19 cellular contexts compared by ENCODE assay signal in genomic region chr17:74523308-74523707, GRCh38. TPM values are rescaled to one million over a fixed set of nuclear protein-coding genes. Genes with fewer than 3 reads are reported as not detected.
DNase-seq lines count a peak whose midpoint lies in the region; ATAC-seq and TF ChIP-seq lines count a peak whose summit lies in the region.
"Had no signal": no experiment of that assay in that cellular context is flagged by ENCODE, and none has a peak within 500 bp of the region (broad histone marks: within the 10 kb centered on the region; RNA-seq: fewer than 3 reads in every experiment).

No MANE protein-coding gene starts in this region.

- intact Hi-C loops in natural killer cell (cut with micrococcal nuclease), result no loop called here
- intact Hi-C loops in dendritic cell treated with granulocyte-macrophage colony-stimulating factor and Interleukin-4, amounts not matched to agents 40 ng/mL and 50 ng/mL, for 4 days (cut with micrococcal nuclease), result no loop called here

- POLR2A ChIA-PET in activated CD4-positive, alpha-beta T cell treated with anti-CD3 and anti-CD28 coated beads, Interleukin-2, amount 10 ng/mL, durations not matched to agents 7 days and 5 days (lab: Charles Lee), result no interaction called here

- ATAC-seq in natural killer cell (no peak), HG03354 (IDR thresholded peaks at IDR 0.05; ENCODE audit: poor library complexity, severe bottlenecking, unreplicated experiment) (no peak), HG03521 (IDR thresholded peaks at IDR 0.05; ENCODE audit: unreplicated experiment) (no peak)
- ATAC-seq in natural killer cell treated with Interleukin-12 subunit alpha and Interleukin-12 subunit beta and Interleukin-15 and Interleukin-18, amount 100 ng/mL, for 72 hours, result no peak
- ATAC-seq: A549 had no signal

- no peaks in the 10 kb centered on the region for H3K27me3 Mint-ChIP-seq in natural killer cell (ENCODE audit: low read depth in 2 of 2)
- no peaks in the 10 kb centered on the region for H3K27me3 Mint-ChIP-seq in natural killer cell treated with Interleukin-12 subunit alpha and Interleukin-12 subunit beta and Interleukin-15 and Interleukin-18, amount 100 ng/mL, for 72 hours
- no peaks in the 10 kb centered on the region for H3K27me3 Mint-ChIP-seq in dendritic cell treated with granulocyte-macrophage colony-stimulating factor and Interleukin-4, amounts not matched to agents 40 ng/mL and 50 ng/mL, for 4 days
- H3K27me3 Mint-ChIP-seq in activated CD4-positive, alpha-beta T cell treated with anti-CD3 and anti-CD28 coated beads, Interleukin-2, amount 10 ng/mL, durations not matched to agents 7 days and 5 days, result peaks cover 12% of the 10 kb centered on the region

- H3K9me3 ChIP-seq in neuronal stem cell (replicated peaks in 1 of 2; ENCODE audit: control insufficient read depth in 2 of 2, insufficient read depth in 1 of 2, low read depth in 1 of 2, low read length in 2 of 2), result peaks cover 0 to 7% of the 10 kb centered on the region in 2 donors
- H3K9me3 ChIP-seq: HAP-1, SJCRH30 had no signal

- H4K91ac ChIP-seq in neuronal stem cell (ENCODE audit: low read depth, low read length, poor library complexity), result no peak overlapping the region

- H3K36me3 Mint-ChIP-seq in natural killer cell, result no peaks in the 10 kb centered on the region
- H3K36me3 Mint-ChIP-seq in natural killer cell treated with Interleukin-12 subunit alpha and Interleukin-12 subunit beta and Interleukin-15 and Interleukin-18, amount 100 ng/mL, for 72 hours, result peaks cover 5% of the 10 kb centered on the region
- H3K36me3 Mint-ChIP-seq in dendritic cell treated with granulocyte-macrophage colony-stimulating factor and Interleukin-4, amounts not matched to agents 40 ng/mL and 50 ng/mL, for 4 days (ENCODE audit: low read depth), result peaks cover 46% of the 10 kb centered on the region
- H3K36me3 Mint-ChIP-seq in activated CD4-positive, alpha-beta T cell treated with anti-CD3 and anti-CD28 coated beads, Interleukin-2, amount 10 ng/mL, durations not matched to agents 7 days and 5 days (ENCODE audit: low read depth), result no peaks in the 10 kb centered on the region

- no peak overlapping the region for H2BK5ac ChIP-seq in neuronal stem cell (ENCODE audit: low read length)

- no peak overlapping the region for H2AK5ac ChIP-seq in neuronal stem cell (ENCODE audit: low read depth, low read length)

- DNase-seq in natural killer cell (no peak), neuronal stem cell (ENCODE audit: low spot score) (no peak), NCI-H2227 (lab: John Stamatoyannopoulos, UW; ENCODE audit: unreplicated experiment) (no peak)
- DNase-seq in natural killer cell treated with Interleukin-12 subunit alpha and Interleukin-12 subunit beta and Interleukin-15 and Interleukin-18, amount 100 ng/mL, for 72 hours (ENCODE audit: low spot score), result no peak
- DNase-seq in activated CD4-positive, alpha-beta T cell treated with anti-CD3 and anti-CD28 coated beads, Interleukin-2, amount 10 ng/mL, durations not matched to agents 7 days and 5 days, result no peak
- DNase-seq: COR-L47, DMS153, KBM-7, NCI-H1436 treated with DMSO at 0.1 percent for 48 hours, NCI-H2081, NCI-H510A, NCI-H774, PC-9, SJCRH30 had no signal

- no peak overlapping the region for H3K4me3 ChIP-seq in neuronal stem cell (ENCODE audit: low read length in 2 of 2)
- H3K4me3 ChIP-seq: A549, HAP-1, PC-9, SJCRH30 had no signal

- no peak overlapping the region for H3K14ac ChIP-seq in neuronal stem cell (ENCODE audit: low read length)

- H2BK15ac ChIP-seq in neuronal stem cell (ENCODE audit: low read length), result no peak overlapping the region

- no peak overlapping the region for H3K18ac ChIP-seq in neuronal stem cell (ENCODE audit: low read length)

- H3K9ac ChIP-seq in neuronal stem cell (ENCODE audit: low read depth, low read length, poor library complexity), result no peak overlapping the region

- peaks cover 29 to 54% of the 10 kb centered on the region in 2 donors for H3K4me1 Mint-ChIP-seq in natural killer cell
- peaks cover 23 to 42% of the 10 kb centered on the region in 2 donors for H3K4me1 Mint-ChIP-seq in natural killer cell treated with Interleukin-12 subunit alpha and Interleukin-12 subunit beta and Interleukin-15 and Interleukin-18, amount 100 ng/mL, for 72 hours (ENCODE audit: low read depth in 2 of 2)
- H3K4me1 Mint-ChIP-seq in dendritic cell treated with granulocyte-macrophage colony-stimulating factor and Interleukin-4, amounts not matched to agents 40 ng/mL and 50 ng/mL, for 4 days (ENCODE audit: low read depth), result peaks cover 89% of the 10 kb centered on the region
- H3K4me1 Mint-ChIP-seq in activated CD4-positive, alpha-beta T cell treated with anti-CD3 and anti-CD28 coated beads, Interleukin-2, amount 10 ng/mL, durations not matched to agents 7 days and 5 days, result peaks cover 9% of the 10 kb centered on the region

- no peak overlapping the region for H3K4me3 Mint-ChIP-seq in natural killer cell
- H3K4me3 Mint-ChIP-seq in natural killer cell treated with Interleukin-12 subunit alpha and Interleukin-12 subunit beta and Interleukin-15 and Interleukin-18, amount 100 ng/mL, for 72 hours, result no peak overlapping the region
- H3K4me3 Mint-ChIP-seq in dendritic cell treated with granulocyte-macrophage colony-stimulating factor and Interleukin-4, amounts not matched to agents 40 ng/mL and 50 ng/mL, for 4 days, result no peak overlapping the region
- no peak overlapping the region for H3K4me3 Mint-ChIP-seq in activated CD4-positive, alpha-beta T cell treated with anti-CD3 and anti-CD28 coated beads, Interleukin-2, amount 10 ng/mL, durations not matched to agents 7 days and 5 days

- CTCF ChIA-PET in activated CD4-positive, alpha-beta T cell treated with anti-CD3 and anti-CD28 coated beads, Interleukin-2, amount 10 ng/mL, durations not matched to agents 7 days and 5 days (lab: Charles Lee), result interaction anchor here (0.7 kb wide), 1 partner anchor 153 kb away, joined by 3 read pairs; no protein-coding TSS in a partner anchor

- no CpG with 5 or more reads among the region's 3 CpGs for WGBS in neuronal stem cell (ENCODE audit: extremely low coverage in 2 of 2, insufficient read length in 2 of 2, insufficient replicate concordance in 1 of 2), 2 donors

- peak overlapping the region; percentile 52 for H3K23ac ChIP-seq in neuronal stem cell (ENCODE audit: low read depth, low read length, poor library complexity)

- no peak overlapping the region for H3K4ac ChIP-seq in neuronal stem cell (ENCODE audit: low read length)

- H3K4me1 ChIP-seq in neuronal stem cell (ENCODE audit: control insufficient read depth in 2 of 2, insufficient read depth in 1 of 2, low read depth in 1 of 2, low read length in 2 of 2), result no peaks in the 10 kb centered on the region
- H3K4me1 ChIP-seq: A549, HAP-1, SJCRH30 had no signal

- H3K27ac ChIP-seq in neuronal stem cell (replicated peaks; ENCODE audit: low read length), result no peak overlapping the region
- H3K27ac ChIP-seq: A549, PC-9, SJCRH30 had no signal

- H3K4me2 ChIP-seq in neuronal stem cell (ENCODE audit: insufficient read depth, low read length, poor library complexity, severe bottlenecking), result no peak overlapping the region
- H3K4me2 ChIP-seq: A549, PC-9 had no signal

- no peak overlapping the region for H4K8ac ChIP-seq in neuronal stem cell (ENCODE audit: low read depth, low read length)

- no peak overlapping the region for H2BK120ac ChIP-seq in neuronal stem cell (ENCODE audit: low read depth, low read length)

- TF ChIP-seq CTCF in natural killer cell (IDR thresholded peaks at IDR 0.05), result no peak

- peaks cover 0 to 5% of the 10 kb centered on the region in 2 donors for H3K9me3 Mint-ChIP-seq in natural killer cell
- no peaks in the 10 kb centered on the region for H3K9me3 Mint-ChIP-seq in natural killer cell treated with Interleukin-12 subunit alpha and Interleukin-12 subunit beta and Interleukin-15 and Interleukin-18, amount 100 ng/mL, for 72 hours
- H3K9me3 Mint-ChIP-seq in dendritic cell treated with granulocyte-macrophage colony-stimulating factor and Interleukin-4, amounts not matched to agents 40 ng/mL and 50 ng/mL, for 4 days, result peaks cover 17% of the 10 kb centered on the region
- H3K9me3 Mint-ChIP-seq in activated CD4-positive, alpha-beta T cell treated with anti-CD3 and anti-CD28 coated beads, Interleukin-2, amount 10 ng/mL, durations not matched to agents 7 days and 5 days, result peaks cover 5% of the 10 kb centered on the region

- H3K27ac Mint-ChIP-seq in natural killer cell, result peak overlapping the region; percentile 71 to 77
- H3K27ac Mint-ChIP-seq in natural killer cell treated with Interleukin-12 subunit alpha and Interleukin-12 subunit beta and Interleukin-15 and Interleukin-18, amount 100 ng/mL, for 72 hours, result no peak overlapping the region
- H3K27ac Mint-ChIP-seq in dendritic cell treated with granulocyte-macrophage colony-stimulating factor and Interleukin-4, amounts not matched to agents 40 ng/mL and 50 ng/mL, for 4 days, result peak overlapping the region; percentile 92
- H3K27ac Mint-ChIP-seq in activated CD4-positive, alpha-beta T cell treated with anti-CD3 and anti-CD28 coated beads, Interleukin-2, amount 10 ng/mL, durations not matched to agents 7 days and 5 days, result no peak overlapping the region

- H2AFZ ChIP-seq in neuronal stem cell (ENCODE audit: low read length), result no peak overlapping the region
- H2AFZ ChIP-seq: PC-9 had no signal

- peaks cover 0 to 2% (median 0%) of the 10 kb centered on the region in 3 experiments for H3K27me3 ChIP-seq in neuronal stem cell (ENCODE audit: control insufficient read depth in 3 of 3, insufficient read depth in 3 of 3, low read depth in 1 of 3, low read length in 3 of 3)

- no peak overlapping the region for H2BK12ac ChIP-seq in neuronal stem cell (ENCODE audit: low read length)

- no peaks in the 10 kb centered on the region for H3K36me3 ChIP-seq in neuronal stem cell (replicated peaks in 1 of 2; ENCODE audit: control insufficient read depth in 2 of 2, insufficient read depth in 2 of 2, low read length in 2 of 2)
- H3K36me3 ChIP-seq: HAP-1, SJCRH30 had no signal

- no peaks in the 10 kb centered on the region for H3K79me1 ChIP-seq in neuronal stem cell (ENCODE audit: low read depth, low read length)

RNA-seq across cellular contexts. Expression of gene CD300LB, which starts 8.0 kb away (rescaled TPM):
- 1 to 10 TPM; 2.0 to 4.9 (median 3.5) TPM for total RNA-seq in natural killer cell
- total RNA-seq in natural killer cell treated with Interleukin-12 subunit alpha and Interleukin-12 subunit beta and Interleukin-15 and Interleukin-18, amount 100 ng/mL, for 72 hours, result under 1 TPM; 0.17 to 0.39 TPM
- not detected for polyA plus RNA-seq in neuronal stem cell (2013, experiment 1 of 2)
- not detected for polyA plus RNA-seq in neuronal stem cell (2013, experiment 2 of 2)
- not detected for total RNA-seq in activated CD4-positive, alpha-beta T cell treated with anti-CD3 and anti-CD28 coated beads, Interleukin-2, amount 10 ng/mL, durations not matched to agents 7 days and 5 days
- total RNA-seq: PC-9, SJCRH30 had no signal
- polyA plus RNA-seq: A549 had no signal

RNA-seq across cellular contexts. Expression of gene CD300C, which starts 22.6 kb away (rescaled TPM):
- total RNA-seq in natural killer cell, result 1 to 10 TPM; 4.3 to 7.6 (median 6.9) TPM
- 1 to 10 TPM; 1.5 to 5.8 TPM for total RNA-seq in natural killer cell treated with Interleukin-12 subunit alpha and Interleukin-12 subunit beta and Interleukin-15 and Interleukin-18, amount 100 ng/mL, for 72 hours
- 0.03 TPM for polyA plus RNA-seq in neuronal stem cell (2013, experiment 1 of 2)
- polyA plus RNA-seq in neuronal stem cell (2013, experiment 2 of 2), result 0.04 TPM
- total RNA-seq in activated CD4-positive, alpha-beta T cell treated with anti-CD3 and anti-CD28 coated beads, Interleukin-2, amount 10 ng/mL, durations not matched to agents 7 days and 5 days, result under 1 TPM; 0.52 to 0.57 TPM
- total RNA-seq: PC-9, SJCRH30 had no signal
- polyA plus RNA-seq: A549 had no signal

RNA-seq across cellular contexts. Expression of gene CD300H, which starts 44.0 kb away (rescaled TPM):
- total RNA-seq in natural killer cell, result 1 to 10 TPM in 1 of 3 donors, under 1 TPM in 1, not detected in 1; 0.90 to 9.3 TPM
- total RNA-seq in natural killer cell treated with Interleukin-12 subunit alpha and Interleukin-12 subunit beta and Interleukin-15 and Interleukin-18, amount 100 ng/mL, for 72 hours, result not detected
- polyA plus RNA-seq in neuronal stem cell (2013, experiment 1 of 2), result not detected
- polyA plus RNA-seq in neuronal stem cell (2013, experiment 2 of 2), result not detected
- not detected for total RNA-seq in activated CD4-positive, alpha-beta T cell treated with anti-CD3 and anti-CD28 coated beads, Interleukin-2, amount 10 ng/mL, durations not matched to agents 7 days and 5 days
- total RNA-seq: PC-9, SJCRH30 had no signal

RNA-seq across cellular contexts. Expression of gene CD300A, which starts 56.9 kb away (rescaled TPM):
- total RNA-seq in natural killer cell, result 100 to 1,000 TPM; 287 to 370 (median 295) TPM
- 10 to 100 TPM; 17.6 to 43.7 TPM for total RNA-seq in natural killer cell treated with Interleukin-12 subunit alpha and Interleukin-12 subunit beta and Interleukin-15 and Interleukin-18, amount 100 ng/mL, for 72 hours
- polyA plus RNA-seq in neuronal stem cell (2013, experiment 1 of 2), result 0.10 TPM
- polyA plus RNA-seq in neuronal stem cell (2013, experiment 2 of 2), result 0.04 TPM
- 1 to 10 TPM; 6.7 to 6.8 TPM for total RNA-seq in activated CD4-positive, alpha-beta T cell treated with anti-CD3 and anti-CD28 coated beads, Interleukin-2, amount 10 ng/mL, durations not matched to agents 7 days and 5 days
- total RNA-seq: PC-9, SJCRH30 had no signal
- polyA plus RNA-seq: A549 had no signal

Comparison
In these comparisons a context has a peak if more than half of its experiments do, and no peak if none do; other contexts are left out.
1. H3K27ac Mint-ChIP-seq: peak in natural killer cell (2 of 2) and dendritic cell treated with granulocyte-macrophage colony-stimulating factor and Interleukin-4, amounts not matched to agents 40 ng/mL and 50 ng/mL, for 4 days (single experiment); none in natural killer cell treated with Interleukin-12 subunit alpha and Interleukin-12 subunit beta and Interleukin-15 and Interleukin-18, amount 100 ng/mL, for 72 hours (0 of 2) and activated CD4-positive, alpha-beta T cell treated with anti-CD3 and anti-CD28 coated beads, Interleukin-2, amount 10 ng/mL, durations not matched to agents 7 days and 5 days (single experiment).